Comparison of ENCODE assay signal across 8 cellular contexts in the genomic region with DNA sequence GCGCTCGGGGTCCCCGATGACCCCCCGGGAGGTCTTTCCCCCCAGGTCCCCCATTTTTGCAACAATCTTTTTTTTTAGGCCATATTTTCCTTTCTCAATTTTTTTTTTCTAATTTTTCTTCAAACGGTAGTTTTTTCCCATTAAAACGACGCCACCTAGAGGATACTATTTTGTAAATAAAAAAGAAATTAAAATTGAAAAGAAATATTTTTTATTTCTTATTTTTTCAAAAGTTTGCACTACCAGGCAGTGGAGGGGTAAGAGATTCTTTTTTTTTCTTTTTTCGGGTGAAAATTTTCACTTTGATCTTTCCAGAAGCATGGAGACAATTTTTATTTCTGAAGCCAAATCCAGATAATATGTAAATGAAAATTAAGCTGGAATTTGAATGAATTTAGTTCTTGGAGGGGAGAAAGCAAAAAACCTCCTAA. TPM values are rescaled to one million over a fixed set of nuclear protein-coding genes. Genes with fewer than 3 reads are reported as not detected.
A peak's percentile ranks its signal among the peaks of the same experiment; 100 is the strongest.
DNase-seq lines count a peak whose midpoint lies in the region; ATAC-seq and TF ChIP-seq lines count a peak whose summit lies in the region.

No MANE protein-coding gene starts in this region.

- no peaks in the 10 kb centered on the region for H3K4me1 ChIP-seq in CD8-positive, alpha-beta T cell (ENCODE audit: insufficient read depth, low read length)
- H3K4me1 ChIP-seq in suprapubic skin = peaks cover 18% of the 10 kb centered on the region

- no peak overlapping the region for H3K27ac Mint-ChIP-seq in CD8-positive, alpha-beta T cell
- H3K27ac Mint-ChIP-seq in activated naive CD8-positive, alpha-beta T cell treated with anti-CD3 and anti-CD28 coated beads, Interleukin-2, amount 50 U/mL, for 24 hours = no peak overlapping the region

- intact Hi-C loops in CD8-positive, alpha-beta T cell (cut with DNase I, micrococcal nuclease) = loop anchor here in 1 of 2 experiments (1.0 to 5.0 kb wide), 2 partner anchors 70 to 195 kb away; no protein-coding TSS in a partner anchor

- DNase-seq in CD8-positive, alpha-beta T cell = no peak
- DNase-seq in Jurkat, Clone E6-1 (ENCODE audit: low read depth, low spot score) = no peak
- DNase-seq in activated naive CD8-positive, alpha-beta T cell treated with anti-CD3 and anti-CD28 coated beads, Interleukin-2, amount 50 U/mL, for 24 hours = no peak
- DNase-seq in kidney epithelial cell (ENCODE audit: low read depth) (no peak), suprapubic skin (ENCODE audit: low spot score in 2 of 2) (no peak), AG20443 (ENCODE audit: low spot score) (no peak)

- CTCF ChIA-PET in CD8-positive, alpha-beta T cell (lab: Charles Lee) = interaction anchor here (0.6 to 1.4 kb wide), 7 partner anchors 11 to 139 kb away, joined by 3 to 4 read pairs (median 3); no protein-coding TSS in a partner anchor

- peaks cover 2% of the 10 kb centered on the region for H3K36me3 Mint-ChIP-seq in CD8-positive, alpha-beta T cell
- H3K36me3 Mint-ChIP-seq in activated naive CD8-positive, alpha-beta T cell treated with anti-CD3 and anti-CD28 coated beads, Interleukin-2, amount 50 U/mL, for 24 hours (ENCODE audit: low read depth) = peaks cover 1% of the 10 kb centered on the region

- no peaks in the 10 kb centered on the region for H3K36me3 ChIP-seq in CD8-positive, alpha-beta T cell (ENCODE audit: insufficient read depth, low read length)
- no peaks in the 10 kb centered on the region for H3K36me3 ChIP-seq in kidney epithelial cell (ENCODE audit: control insufficient read depth, insufficient read depth, low read length)
- no peaks in the 10 kb centered on the region for H3K36me3 ChIP-seq in suprapubic skin

- H3K4me3 ChIP-seq in CD8-positive, alpha-beta T cell (ENCODE audit: low read depth, low read length) = peak overlapping the region; percentile 67
- H3K4me3 ChIP-seq in Jurkat, Clone E6-1 (ENCODE audit: low read length) = peak overlapping the region; percentile 62
- H3K4me3 ChIP-seq in kidney epithelial cell (ENCODE audit: low read depth, low read length) (peak overlapping the region; percentile 85), suprapubic skin (peak overlapping the region; percentile 85)

- no peak for TF ChIP-seq EP300 in suprapubic skin (IDR thresholded peaks at IDR 0.05)

- no peak for ATAC-seq in CD8-positive, alpha-beta T cell
- ATAC-seq in activated naive CD8-positive, alpha-beta T cell treated with anti-CD3 and anti-CD28 coated beads, Interleukin-2, amount 50 U/mL, for 24 hours = no peak
- no peak for ATAC-seq in GM21367 (IDR thresholded peaks at IDR 0.05; ENCODE audit: unreplicated experiment)
- ATAC-seq in GM21723 (IDR thresholded peaks at IDR 0.05; ENCODE audit: unreplicated experiment) = no peak

- peaks cover 5% of the 10 kb centered on the region for H3K4me1 Mint-ChIP-seq in CD8-positive, alpha-beta T cell (ENCODE audit: low read depth)
- peaks cover 5% of the 10 kb centered on the region for H3K4me1 Mint-ChIP-seq in activated naive CD8-positive, alpha-beta T cell treated with anti-CD3 and anti-CD28 coated beads, Interleukin-2, amount 50 U/mL, for 24 hours

- H3K27me3 ChIP-seq in CD8-positive, alpha-beta T cell (ENCODE audit: insufficient read depth, low read length) = no peaks in the 10 kb centered on the region
- H3K27me3 ChIP-seq in kidney epithelial cell (ENCODE audit: control insufficient read depth, insufficient read depth, low read length) (no peaks in the 10 kb centered on the region), suprapubic skin (no peaks in the 10 kb centered on the region)

- POLR2A ChIA-PET in CD8-positive, alpha-beta T cell (lab: Charles Lee) = no interaction called here

- H3K9me3 Mint-ChIP-seq in CD8-positive, alpha-beta T cell = no peaks in the 10 kb centered on the region
- no peaks in the 10 kb centered on the region for H3K9me3 Mint-ChIP-seq in activated naive CD8-positive, alpha-beta T cell treated with anti-CD3 and anti-CD28 coated beads, Interleukin-2, amount 50 U/mL, for 24 hours

- no peak for TF ChIP-seq POLR2A in suprapubic skin (IDR thresholded peaks at IDR 0.05)

- TF ChIP-seq CTCF in CD8-positive, alpha-beta T cell (IDR thresholded peaks at IDR 0.05) = peak; percentile 19
- TF ChIP-seq CTCF in kidney epithelial cell (IDR thresholded peaks at IDR 0.05; ENCODE audit: insufficient read depth, low read length, poor library complexity, severe bottlenecking) = peak; percentile 41
- no peak for TF ChIP-seq CTCF in suprapubic skin (IDR thresholded peaks at IDR 0.05)

- H3K4me3 Mint-ChIP-seq in CD8-positive, alpha-beta T cell = peak overlapping the region; percentile 91
- H3K4me3 Mint-ChIP-seq in activated naive CD8-positive, alpha-beta T cell treated with anti-CD3 and anti-CD28 coated beads, Interleukin-2, amount 50 U/mL, for 24 hours = peak overlapping the region; percentile 87

- WGBS in suprapubic skin = 0% methylated on average over 8 of the region's 8 CpGs

- H3K27ac ChIP-seq in CD8-positive, alpha-beta T cell (ENCODE audit: low read depth, low read length) = no peak overlapping the region
- H3K27ac ChIP-seq in suprapubic skin = no peak overlapping the region

- H3K27me3 Mint-ChIP-seq in CD8-positive, alpha-beta T cell (ENCODE audit: low read depth) = peaks cover 12% of the 10 kb centered on the region
- H3K27me3 Mint-ChIP-seq in activated naive CD8-positive, alpha-beta T cell treated with anti-CD3 and anti-CD28 coated beads, Interleukin-2, amount 50 U/mL, for 24 hours = peaks cover 8% of the 10 kb centered on the region

- H3K9me3 ChIP-seq in CD8-positive, alpha-beta T cell (ENCODE audit: low read length) = no peaks in the 10 kb centered on the region
- no peaks in the 10 kb centered on the region for H3K9me3 ChIP-seq in suprapubic skin

RNA-seq across cellular contexts. Expression of a gene that starts 0.7 kb away (rescaled TPM):
- 1 to 10 TPM in 1 of 2 experiments, under 1 TPM in 1; 0.67 to 1.1 TPM for total RNA-seq in CD8-positive, alpha-beta T cell
- polyA plus RNA-seq in Jurkat, Clone E6-1 (2012; ENCODE audit: insufficient read depth, insufficient read length) = 5.2 TPM
- 12.1 and 13.6 TPM in 2 replicates for total RNA-seq in kidney epithelial cell
- 1 to 10 TPM; 2.9 to 5.8 (median 4.2) TPM for total RNA-seq in suprapubic skin

Comparison
In these comparisons a context has a peak if more than half of its experiments do, and no peak if none do; other contexts are left out.
1. CTCF ChIP-seq: peak in CD8-positive, alpha-beta T cell (single experiment) and kidney epithelial cell (single experiment); none in suprapubic skin (0 of 2).
2. Peak in every context shown above with its lines, with median percentiles within 50 percentile points of each other: H3K4me3 ChIP-seq.